Comparison of ENCODE assay signal across 9 cellular contexts in the genomic region with DNA sequence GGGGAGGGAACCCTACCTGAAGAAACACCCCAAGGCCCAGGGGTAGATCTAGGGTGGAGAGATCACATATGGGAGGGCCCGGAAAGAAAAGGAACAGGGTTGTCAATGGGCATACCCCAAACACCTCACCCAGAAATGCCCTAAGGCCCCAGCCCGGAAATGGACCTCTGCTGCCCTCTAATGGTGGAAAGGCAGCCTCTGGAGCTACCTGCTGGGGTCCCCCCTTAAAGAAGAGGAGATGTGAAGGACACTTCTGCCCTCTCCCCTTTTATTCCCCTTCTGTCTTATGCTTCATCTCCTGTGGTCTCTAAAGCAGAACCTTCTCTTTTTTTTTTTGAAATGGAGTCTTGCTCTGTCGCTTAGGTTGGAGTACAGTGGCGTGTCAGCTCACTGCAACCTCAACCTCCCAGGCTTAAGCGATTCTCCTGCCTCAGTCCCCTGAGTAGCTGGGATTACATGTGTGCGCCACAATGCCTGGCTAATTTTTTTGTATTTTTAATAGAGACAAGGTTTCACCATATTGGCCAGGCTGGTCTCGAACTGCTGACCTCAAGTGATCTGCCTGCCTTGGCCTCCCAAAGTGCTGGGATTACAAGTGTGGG. TPM values are rescaled to one million over a fixed set of nuclear protein-coding genes. Genes with fewer than 3 reads are reported as not detected.
A peak's percentile ranks its signal among the peaks of the same experiment; 100 is the strongest.
DNase-seq lines count a peak whose midpoint lies in the region; ATAC-seq and TF ChIP-seq lines count a peak whose summit lies in the region.
"Had no signal": no experiment of that assay in that cellular context is flagged by ENCODE, and none has a peak within 500 bp of the region (broad histone marks: within the 10 kb centered on the region; RNA-seq: fewer than 3 reads in every experiment).

No MANE protein-coding gene starts in this region.

- DNase-seq in GM12865 (ENCODE audit: low read depth) (peak; percentile 82), NCI-H345 (lab: John Stamatoyannopoulos, UW) (peak; percentile 67), dedifferentiated amniotic fluid mesenchymal stem cell (ENCODE audit: extremely low spot score) (peak; percentile 34), lung microvascular endothelial cell (ENCODE audit: low read depth in 2 of 2) (peak; percentile 51 to 67)
- peak; percentile 73 to 80 for DNase-seq in activated CD4-positive, alpha-beta T cell treated with anti-CD3 and anti-CD28 coated beads, Interleukin-2, amount 50 U/mL, for 24 hours (ENCODE audit: low read depth in 1 of 2, low spot score in 1 of 2)
- peak; percentile 59 to 76 for DNase-seq in stimulated activated CD8-positive, alpha-beta memory T cell treated with anti-CD3 and anti-CD28 coated beads, Interleukin-15, amount 100 ng/mL, for 4 hours (ENCODE audit: low read depth in 2 of 2)

- no peak for ATAC-seq in HG03460 (IDR thresholded peaks at IDR 0.05; ENCODE audit: unreplicated experiment)

- peak overlapping the region; percentile 100 for H3K27ac ChIP-seq in 22Rv1

- H3K4me3 ChIP-seq in GM12865 (ENCODE audit: low read depth, low read length), result no peak overlapping the region
- H3K4me3 ChIP-seq: skin epidermis had no signal

- TF ChIP-seq CTCF in 22Rv1 (IDR thresholded peaks at IDR 0.05) (peak; percentile 91), GM12865 (IDR thresholded peaks at IDR 0.05; ENCODE audit: insufficient read depth, low read depth, low read length, missing control alignments) (peak; percentile 89)

RNA-seq across cellular contexts. Expression of a gene that starts 0.4 kb away (rescaled TPM):
- total RNA-seq in lung microvascular endothelial cell, result 0.22 and 0.40 TPM in 2 replicates

RNA-seq across cellular contexts. Expression of a gene that starts 40.0 kb away (rescaled TPM):
- not detected in 2 replicates for total RNA-seq in lung microvascular endothelial cell

RNA-seq across cellular contexts. Expression of a gene that starts 44.4 kb away (rescaled TPM):
- total RNA-seq in lung microvascular endothelial cell, result not detected in 2 replicates

RNA-seq across cellular contexts. Expression of a gene that starts 47.7 kb away (rescaled TPM):
- total RNA-seq in lung microvascular endothelial cell, result 37.3 and 40.1 TPM in 2 replicates
